In genomic region chr17:72561266-72561665, GRCh38 we compare ENCODE assay signal across 20 cellular contexts.
"Had no signal": no experiment of that assay in that cellular context is flagged by ENCODE, and none has a peak within 500 bp of the region (broad histone marks: within the 10 kb centered on the region; RNA-seq: fewer than 3 reads in every experiment).

No MANE protein-coding gene starts in this region.

- H3K4me1 ChIP-seq: gastroesophageal sphincter, upper lobe of right lung had no signal

- H3K27me3 ChIP-seq: upper lobe of right lung had no signal

- H3K9me3 ChIP-seq: esophagus squamous epithelium, gastroesophageal sphincter, thoracic aorta, upper lobe of right lung had no signal

- ATAC-seq: activated T-cell treated with anti-CD3 and anti-CD28 coated beads, Interleukin-2, amount 50 U/mL, for 4 hours; effector memory CD8-positive, alpha-beta T cell; gastroesophageal sphincter had no signal

- FAIRE-seq: astrocyte, colon had no signal

- H3K36me3 ChIP-seq: esophagus squamous epithelium, gastroesophageal sphincter, thoracic aorta, upper lobe of right lung had no signal

- H3K4me3 ChIP-seq: esophagus squamous epithelium, gastroesophageal sphincter, smooth muscle cell, thoracic aorta, upper lobe of right lung had no signal

- DNase-seq: activated CD4-positive, alpha-beta T cell treated with anti-CD3 and anti-CD28 coated beads for 4 hours; activated CD4-positive, alpha-beta T cell treated with anti-CD3 and anti-CD28 coated beads, Interleukin-2, amount 50 U/mL, for 48 hours; activated CD4-positive, CD25-positive, alpha-beta regulatory T cell; activated CD8-positive, alpha-beta memory T cell treated with anti-CD3 and anti-CD28 coated beads, Interleukin-2, amount 50 U/mL, for 48 hours; activated naive CD4-positive, alpha-beta T cell; activated naive CD8-positive, alpha-beta T cell treated with anti-CD3 and anti-CD28 coated beads for 36 hours; activated T-cell treated with anti-CD3 and anti-CD28 coated beads, Interleukin-2, amount 50 U/mL, for 4 hours; central memory CD4-positive, alpha-beta T cell; effector memory CD8-positive, alpha-beta T cell; esophagus squamous epithelium; left cardiac atrium; stimulated activated CD4-positive, alpha-beta T cell treated with anti-CD3 and anti-CD28 coated beads, Interleukin-15, amount 100 ng/mL, for 24 hours; stimulated activated CD8-positive, alpha-beta memory T cell treated with anti-CD3 and anti-CD28 coated beads, Interleukin-4, amount 100 ng/mL, for 48 hours; stimulated activated naive B cell treated with anti-CD40 and anti-IgM and Interleukin-4, amounts not matched to agents 10 μg/mL and 1 μg/mL and 100 μg/mL, for 72 hours had no signal

- H3K4me2 ChIP-seq: smooth muscle cell had no signal

- H3K27ac ChIP-seq: gastroesophageal sphincter, thoracic aorta, upper lobe of right lung had no signal
